Comparison of ENCODE assay signal across 9 cellular contexts in genomic region chr6:68967549-68968300, GRCh38.
DNase-seq lines count a peak whose midpoint lies in the region; TF ChIP-seq lines count a peak whose summit lies in the region.
"Had no signal": no experiment of that assay in that cellular context is flagged by ENCODE, and none has a peak within 500 bp of the region (broad histone marks: within the 10 kb centered on the region; RNA-seq: fewer than 3 reads in every experiment).

No MANE protein-coding gene starts in this region.

- H3K9me2 ChIP-seq in SU-DHL-6 (replicated peaks; ENCODE audit: insufficient read depth, low read length): no peaks in the 10 kb centered on the region

- no peaks in the 10 kb centered on the region for H3K79me2 ChIP-seq in SU-DHL-6 (ENCODE audit: insufficient read depth, low read length)

- no peaks in the 10 kb centered on the region for H4K20me1 ChIP-seq in SU-DHL-6 (ENCODE audit: low read depth, low read length)

- peak; percentile 26 for DNase-seq in NK-92 treated with Interleukin-12 subunit alpha and Interleukin-12 subunit beta, amount 100 ng/mL, for 24 hours (lab: John Stamatoyannopoulos, UW)
- no peak for DNase-seq in NK-92 (lab: John Stamatoyannopoulos, UW; ENCODE audit: unreplicated experiment)
- peak; percentile 29 for DNase-seq in HCEC 1CT
- DNase-seq in MG63: peak; percentile 24
- peak; percentile 61 for DNase-seq in astrocyte of the hippocampus (ENCODE audit: low read depth, low spot score)
- DNase-seq in iPS-NIHi11 (ENCODE audit: low spot score): peak; percentile 76
- DNase-seq in stimulated activated CD4-positive, alpha-beta T cell treated with anti-CD3 and anti-CD28 coated beads, Interleukin-2, amount 100 ng/mL, for 24 hours: peak; percentile 58 to 61

- H3K36me3 ChIP-seq in MG63 (no peaks in the 10 kb centered on the region), SU-DHL-6 (ENCODE audit: low read length) (no peaks in the 10 kb centered on the region)

- H3K4me3 ChIP-seq in MG63: no peak overlapping the region
- H3K4me3 ChIP-seq in SU-DHL-6 (ENCODE audit: insufficient read depth, low read length, poor library complexity, severe bottlenecking): no peak overlapping the region
- H3K4me3 ChIP-seq: skin epidermis had no signal

- H3K9ac ChIP-seq in SU-DHL-6 (ENCODE audit: low read length): no peak overlapping the region

- H3K27me3 ChIP-seq in MG63 (no peaks in the 10 kb centered on the region), SU-DHL-6 (ENCODE audit: low read length) (no peaks in the 10 kb centered on the region)

- H3K9me3 ChIP-seq in MG63 (no peaks in the 10 kb centered on the region), SU-DHL-6 (ENCODE audit: insufficient read depth, low read length) (no peaks in the 10 kb centered on the region)

- no peak overlapping the region for H3K27ac ChIP-seq in SU-DHL-6 (ENCODE audit: low read depth, low read length)
- H3K27ac ChIP-seq: skin epidermis had no signal

- peak overlapping the region; percentile 18 for H2AFZ ChIP-seq in SU-DHL-6 (ENCODE audit: low read depth, low read length, severe bottlenecking)

- peak; percentile 81 for TF ChIP-seq CTCF in SU-DHL-6 (IDR thresholded peaks at IDR 0.05; ENCODE audit: insufficient read depth, low read length, poor library complexity, severe bottlenecking)

- H3K4me2 ChIP-seq in SU-DHL-6 (ENCODE audit: low read depth, low read length, poor library complexity, severe bottlenecking): no peak overlapping the region

- H3F3A ChIP-seq in SU-DHL-6 (ENCODE audit: insufficient read depth): no peaks in the 10 kb centered on the region
